Comparison of ENCODE assay signal across 10 cellular contexts in genomic region chr4:142984871-142985585, GRCh38.
A peak's percentile ranks its signal among the peaks of the same experiment; 100 is the strongest.
DNase-seq lines count a peak whose midpoint lies in the region; ATAC-seq, FAIRE-seq and TF ChIP-seq lines count a peak whose summit lies in the region.
"Had no signal": no experiment of that assay in that cellular context is flagged by ENCODE, and none has a peak within 500 bp of the region (broad histone marks: within the 10 kb centered on the region; RNA-seq: fewer than 3 reads in every experiment).

No MANE protein-coding gene starts in this region.

- TF ChIP-seq CTCF in WI38 (IDR thresholded peaks at IDR 0.05; ENCODE audit: low read depth, low read length): peak; percentile 33; the same call in 1 of the 2 replicates

- no peak overlapping the region for H3K4me3 ChIP-seq in WI38 (ENCODE audit: low read depth, low read length)

- DNase-seq in COR-L47 (lab: John Stamatoyannopoulos, UW) (peak; percentile 11), HTR-8/SVneo (ENCODE audit: insufficient read length, low spot score) (peak; percentile 11), left kidney (ENCODE audit: low read depth, low spot score) (peak; percentile 12), GOT3 (lab: John Stamatoyannopoulos, UW) (no peak)
- DNase-seq: activated CD4-positive, alpha-beta T cell treated with anti-CD3 and anti-CD28 coated beads, Interleukin-2, amount 10 ng/mL, durations not matched to agents 24 days and 14 days had no signal

- no peak for FAIRE-seq in HTR-8/SVneo (lab: Jason Lieb, UNC)

- ATAC-seq in GM21390 (IDR thresholded peaks at IDR 0.05; ENCODE audit: unreplicated experiment) (no peak), GM18511 (IDR thresholded peaks at IDR 0.05; ENCODE audit: unreplicated experiment) (no peak), GM19351 (IDR thresholded peaks at IDR 0.05; ENCODE audit: unreplicated experiment) (no peak)
- ATAC-seq: esophagus mucosa had no signal
